In genomic region chr16:75244844-75245758, GRCh38 we compare ENCODE assay signal across 7 cellular contexts. TPM values are rescaled to one million over a fixed set of nuclear protein-coding genes. Genes with fewer than 3 reads are reported as not detected.
DNase-seq lines count a peak whose midpoint lies in the region; ATAC-seq and TF ChIP-seq lines count a peak whose summit lies in the region.

No MANE protein-coding gene starts in this region.

- no peak for TF ChIP-seq CTCF in upper lobe of left lung (IDR thresholded peaks at IDR 0.05)

- peaks cover 3% of the 10 kb centered on the region for H3K36me3 ChIP-seq in endocrine pancreas (ENCODE audit: control insufficient read depth, insufficient read depth, low read length)
- peaks cover 0 to 30% (median 19%) of the 10 kb centered on the region in 4 donors for H3K36me3 ChIP-seq in upper lobe of left lung

- no peaks in the 10 kb centered on the region for H3K9me3 Mint-ChIP-seq in memory B cell
- H3K9me3 Mint-ChIP-seq in activated CD4-positive, alpha-beta memory T cell treated with anti-CD3 and anti-CD28 coated beads for 36 hours = no peaks in the 10 kb centered on the region

- WGBS in upper lobe of left lung, 2 donors = 35 to 43% methylated on average over 17 to 19 of the region's 25 CpGs

- H3K36me3 Mint-ChIP-seq in memory B cell = no peaks in the 10 kb centered on the region
- H3K36me3 Mint-ChIP-seq in activated CD4-positive, alpha-beta memory T cell treated with anti-CD3 and anti-CD28 coated beads for 36 hours = no peaks in the 10 kb centered on the region

- DNase-seq in NOMO-1 (lab: John Stamatoyannopoulos, UW; ENCODE audit: unreplicated experiment in 2 of 2) (peak; percentile 24 to 65), memory B cell (ENCODE audit: low spot score in 2 of 2) (no peak), upper lobe of left lung (peak; percentile 91), OCI-M1 (lab: John Stamatoyannopoulos, UW) (no peak)
- DNase-seq in activated CD4-positive, alpha-beta memory T cell treated with anti-CD3 and anti-CD28 coated beads for 36 hours = no peak

- H3K27ac ChIP-seq in upper lobe of left lung = peak overlapping the region; percentile 91 to 95 (median 93)

- H3K4me1 Mint-ChIP-seq in memory B cell = peaks cover 12% of the 10 kb centered on the region
- no peaks in the 10 kb centered on the region for H3K4me1 Mint-ChIP-seq in activated CD4-positive, alpha-beta memory T cell treated with anti-CD3 and anti-CD28 coated beads for 36 hours (ENCODE audit: low read depth)

- no peak overlapping the region for H3K4me3 ChIP-seq in endocrine pancreas (ENCODE audit: control insufficient read depth, insufficient read depth, low read length)
- H3K4me3 ChIP-seq in upper lobe of left lung = peak overlapping the region in 1 of 4 donors; percentile 3

- peak in 2 of 4 donors; percentile 19 to 21 for TF ChIP-seq POLR2A in upper lobe of left lung (IDR thresholded peaks at IDR 0.05)

- peak; percentile 69 for ATAC-seq in GM19463 (IDR thresholded peaks at IDR 0.05; ENCODE audit: unreplicated experiment)
- peak; percentile 46 for ATAC-seq in memory B cell (ENCODE audit: low read depth)
- ATAC-seq in upper lobe of left lung (ENCODE audit: low FRiP score in 2 of 2) = peak; percentile 65 to 85

- H3K27me3 Mint-ChIP-seq in memory B cell = peaks cover 41% of the 10 kb centered on the region
- H3K27me3 Mint-ChIP-seq in activated CD4-positive, alpha-beta memory T cell treated with anti-CD3 and anti-CD28 coated beads for 36 hours = peaks cover 6% of the 10 kb centered on the region

- CTCF ChIA-PET in activated CD4-positive, alpha-beta memory T cell treated with anti-CD3 and anti-CD28 coated beads for 36 hours (lab: Charles Lee) = interaction anchor here (3.4 kb wide), 1 partner anchor 11 kb away, joined by 14 read pairs; no protein-coding TSS in a partner anchor

- H3K9ac ChIP-seq in endocrine pancreas (ENCODE audit: control insufficient read depth, insufficient read depth, low read length) = peak overlapping the region; percentile 65

- H3K27me3 ChIP-seq in endocrine pancreas (ENCODE audit: control insufficient read depth, insufficient read depth, low read length) (no peaks in the 10 kb centered on the region), upper lobe of left lung (no peaks in the 10 kb centered on the region)

- POLR2A ChIA-PET in activated CD4-positive, alpha-beta memory T cell treated with anti-CD3 and anti-CD28 coated beads for 36 hours (lab: Charles Lee) = no interaction called here

- no peak overlapping the region for H3K27ac Mint-ChIP-seq in memory B cell
- no peak overlapping the region for H3K27ac Mint-ChIP-seq in activated CD4-positive, alpha-beta memory T cell treated with anti-CD3 and anti-CD28 coated beads for 36 hours

- H3K9me3 ChIP-seq in endocrine pancreas (ENCODE audit: control insufficient read depth, low read length) (no peaks in the 10 kb centered on the region), upper lobe of left lung (no peaks in the 10 kb centered on the region)

- H3K4me3 Mint-ChIP-seq in memory B cell = no peak overlapping the region
- H3K4me3 Mint-ChIP-seq in activated CD4-positive, alpha-beta memory T cell treated with anti-CD3 and anti-CD28 coated beads for 36 hours = no peak overlapping the region

- no peaks in the 10 kb centered on the region for H3K4me1 ChIP-seq in endocrine pancreas (ENCODE audit: control insufficient read depth, insufficient read depth, low read length)
- H3K4me1 ChIP-seq in upper lobe of left lung = peaks cover 67 to 71% (median 70%) of the 10 kb centered on the region in 4 donors

- intact Hi-C loops in activated CD4-positive, alpha-beta memory T cell treated with anti-CD3 and anti-CD28 coated beads for 36 hours (cut with micrococcal nuclease) = no loop called here

- peak in 2 of 4 donors; percentile 19 to 56 for TF ChIP-seq EP300 in upper lobe of left lung (IDR thresholded peaks at IDR 0.05)

RNA-seq across cellular contexts. Expression of gene BCAR1, which starts 6.3 kb away (rescaled TPM):
- 10 to 100 TPM; 32.9 to 87.2 (median 61.7) TPM for total RNA-seq in upper lobe of left lung
- 1 to 10 TPM in 1 of 2 experiments, under 1 TPM in 1; 0.78 to 1.1 TPM for total RNA-seq in activated CD4-positive, alpha-beta memory T cell treated with anti-CD3 and anti-CD28 coated beads for 36 hours

RNA-seq across cellular contexts. Expression of gene CTRB1, which starts 26.3 kb away (rescaled TPM):
- 10 to 100 TPM in 1 of 6 donors, 1 to 10 TPM in 1, not detected in 4; 5.1 to 11.3 TPM for total RNA-seq in upper lobe of left lung
- not detected for total RNA-seq in activated CD4-positive, alpha-beta memory T cell treated with anti-CD3 and anti-CD28 coated beads for 36 hours

RNA-seq across cellular contexts. Expression of gene CTRB2, which starts 38.1 kb away (rescaled TPM):
- 10 to 100 TPM in 1 of 6 donors, 1 to 10 TPM in 1, not detected in 4; 9.8 to 15.9 TPM for total RNA-seq in upper lobe of left lung
- not detected for total RNA-seq in activated CD4-positive, alpha-beta memory T cell treated with anti-CD3 and anti-CD28 coated beads for 36 hours

Comparison
In these comparisons a context has a peak if more than half of its experiments do, and no peak if none do; other contexts are left out.
1. DNase-seq: peak in NOMO-1 (2 of 2) and upper lobe of left lung (2 of 2); none in memory B cell (0 of 2), activated CD4-positive, alpha-beta memory T cell treated with anti-CD3 and anti-CD28 coated beads for 36 hours (single experiment) and OCI-M1 (single experiment).
2. RNA of gene BCAR1, which starts 6.3 kb away (total RNA-seq): 32.9 to 87.2 TPM in upper lobe of left lung; 0.78 to 1.1 TPM in activated CD4-positive, alpha-beta memory T cell treated with anti-CD3 and anti-CD28 coated beads for 36 hours; every median in the first group is over 10 times any median in the second.
3. Peak in every context shown above with its lines, with median percentiles within 50 percentile points of each other: ATAC-seq.